In genomic region chr6:43274127-43274915, GRCh38 we compare ENCODE assay signal across 14 cellular contexts. TPM values are rescaled to one million over a fixed set of nuclear protein-coding genes. Genes with fewer than 3 reads are reported as not detected.
DNase-seq lines count a peak whose midpoint lies in the region; ATAC-seq and TF ChIP-seq lines count a peak whose summit lies in the region.
"Had no signal": no experiment of that assay in that cellular context is flagged by ENCODE, and none has a peak within 500 bp of the region (broad histone marks: within the 10 kb centered on the region; RNA-seq: fewer than 3 reads in every experiment).

No MANE protein-coding gene starts in this region.

- H3K4me1 ChIP-seq in mesodermal cell (ENCODE audit: control insufficient read depth, insufficient read depth, low read length, poor library complexity, severe bottlenecking) (peaks cover 30% of the 10 kb centered on the region), psoas muscle (peaks cover 4% of the 10 kb centered on the region)
- H3K4me1 ChIP-seq: foreskin keratinocyte had no signal

- H3K4me3 ChIP-seq in mesodermal cell (ENCODE audit: extremely low read depth, insufficient read depth, low read length, poor library complexity, severe bottlenecking) = peak overlapping the region; percentile 30
- H3K4me3 ChIP-seq in psoas muscle = no peak overlapping the region
- H3K4me3 ChIP-seq: SJSA1 had no signal

- H3K27me3 ChIP-seq in psoas muscle (ENCODE audit: insufficient read depth in 3 of 3, low read length in 2 of 3) = peaks cover 0 to 45% (median 19%) of the 10 kb centered on the region in 3 donors

- DNase-seq in activated naive CD8-positive, alpha-beta T cell treated with anti-CD3 and anti-CD28 coated beads for 36 hours = no peak
- no peak for DNase-seq in activated naive CD8-positive, alpha-beta T cell treated with anti-CD3 and anti-CD28 coated beads, Interleukin-2, amount 50 U/mL, for 24 hours
- DNase-seq in type B pancreatic cell (ENCODE audit: extremely low spot score, unreplicated experiment) = no peak
- no peak for DNase-seq in psoas muscle
- DNase-seq in activated CD4-positive, CD25-positive, alpha-beta regulatory T cell (lab: John Stamatoyannopoulos, UW) = no peak
- DNase-seq: BE2C, foreskin keratinocyte, GDM1, NCI-H2081 treated with DMSO at 0.1 percent for 48 hours had no signal

- ATAC-seq in activated naive CD8-positive, alpha-beta T cell treated with anti-CD3 and anti-CD28 coated beads, Interleukin-2, amount 50 U/mL, for 24 hours = no peak
- no peak for ATAC-seq in psoas muscle
- no peak for ATAC-seq in HG03342 (IDR thresholded peaks at IDR 0.05; ENCODE audit: unreplicated experiment)
- ATAC-seq: foreskin keratinocyte had no signal

- no peaks in the 10 kb centered on the region for H3K9me3 Mint-ChIP-seq in activated naive CD8-positive, alpha-beta T cell (ENCODE audit: low read depth)
- H3K9me3 Mint-ChIP-seq in activated naive CD8-positive, alpha-beta T cell treated with anti-CD3 and anti-CD28 coated beads for 36 hours = no peaks in the 10 kb centered on the region
- H3K9me3 Mint-ChIP-seq in activated naive CD8-positive, alpha-beta T cell treated with anti-CD3 and anti-CD28 coated beads, Interleukin-2, amount 50 U/mL, for 24 hours = no peaks in the 10 kb centered on the region
- H3K9me3 Mint-ChIP-seq in type B pancreatic cell = no peaks in the 10 kb centered on the region

- 74 to 83% methylated on average over 6 of the region's 10 CpGs for WGBS in mesodermal cell (ENCODE audit: insufficient coverage in 2 of 2), 2 experiments
- 71 to 75% (median 74%) methylated on average over 8 to 10 of the region's 10 CpGs for WGBS in psoas muscle, 3 donors

- peak overlapping the region; percentile 75 for H3K4me3 Mint-ChIP-seq in activated naive CD8-positive, alpha-beta T cell
- H3K4me3 Mint-ChIP-seq in activated naive CD8-positive, alpha-beta T cell treated with anti-CD3 and anti-CD28 coated beads for 36 hours = no peak overlapping the region
- peak overlapping the region; percentile 46 for H3K4me3 Mint-ChIP-seq in activated naive CD8-positive, alpha-beta T cell treated with anti-CD3 and anti-CD28 coated beads, Interleukin-2, amount 50 U/mL, for 24 hours
- H3K4me3 Mint-ChIP-seq in type B pancreatic cell = peak overlapping the region; percentile 58

- peaks cover 3% of the 10 kb centered on the region for H3K27me3 Mint-ChIP-seq in activated naive CD8-positive, alpha-beta T cell
- peaks cover 52% of the 10 kb centered on the region for H3K27me3 Mint-ChIP-seq in activated naive CD8-positive, alpha-beta T cell treated with anti-CD3 and anti-CD28 coated beads for 36 hours
- peaks cover 32% of the 10 kb centered on the region for H3K27me3 Mint-ChIP-seq in activated naive CD8-positive, alpha-beta T cell treated with anti-CD3 and anti-CD28 coated beads, Interleukin-2, amount 50 U/mL, for 24 hours
- peaks cover 67% of the 10 kb centered on the region for H3K27me3 Mint-ChIP-seq in type B pancreatic cell

- intact Hi-C loops in psoas muscle (cut with DNase I) = no loop called here

- TF ChIP-seq CTCF in type B pancreatic cell (conservative IDR thresholded peaks at IDR 0.05) (no peak), psoas muscle (IDR thresholded peaks at IDR 0.05) (no peak)

- H3K27ac ChIP-seq in mesodermal cell (ENCODE audit: low read depth, low read length, severe bottlenecking) (no peak overlapping the region), psoas muscle (no peak overlapping the region)
- H3K27ac ChIP-seq: foreskin keratinocyte, SJSA1 had no signal

- no peaks in the 10 kb centered on the region for H3K9me3 ChIP-seq in mesodermal cell (ENCODE audit: control insufficient read depth, low read length)
- H3K9me3 ChIP-seq in psoas muscle = no peaks in the 10 kb centered on the region
- H3K9me3 ChIP-seq: BE2C, SJSA1 had no signal

- H3K4me1 Mint-ChIP-seq in activated naive CD8-positive, alpha-beta T cell (ENCODE audit: low read depth) = peaks cover 12% of the 10 kb centered on the region
- peaks cover 11% of the 10 kb centered on the region for H3K4me1 Mint-ChIP-seq in activated naive CD8-positive, alpha-beta T cell treated with anti-CD3 and anti-CD28 coated beads for 36 hours
- peaks cover 7% of the 10 kb centered on the region for H3K4me1 Mint-ChIP-seq in activated naive CD8-positive, alpha-beta T cell treated with anti-CD3 and anti-CD28 coated beads, Interleukin-2, amount 50 U/mL, for 24 hours
- peaks cover 30% of the 10 kb centered on the region for H3K4me1 Mint-ChIP-seq in type B pancreatic cell (ENCODE audit: unreplicated experiment)

- H3K27ac Mint-ChIP-seq in activated naive CD8-positive, alpha-beta T cell = no peak overlapping the region
- no peak overlapping the region for H3K27ac Mint-ChIP-seq in activated naive CD8-positive, alpha-beta T cell treated with anti-CD3 and anti-CD28 coated beads for 36 hours
- H3K27ac Mint-ChIP-seq in activated naive CD8-positive, alpha-beta T cell treated with anti-CD3 and anti-CD28 coated beads, Interleukin-2, amount 50 U/mL, for 24 hours = no peak overlapping the region
- no peak overlapping the region for H3K27ac Mint-ChIP-seq in type B pancreatic cell

- H3K36me3 ChIP-seq in mesodermal cell (ENCODE audit: control insufficient read depth, insufficient read depth, low read length) (no peaks in the 10 kb centered on the region), psoas muscle (ENCODE audit: insufficient read depth in 1 of 2, low read depth in 1 of 2) (no peaks in the 10 kb centered on the region)
- H3K36me3 ChIP-seq: BE2C, SJSA1 had no signal

- no peaks in the 10 kb centered on the region for H3K36me3 Mint-ChIP-seq in activated naive CD8-positive, alpha-beta T cell
- no peaks in the 10 kb centered on the region for H3K36me3 Mint-ChIP-seq in activated naive CD8-positive, alpha-beta T cell treated with anti-CD3 and anti-CD28 coated beads for 36 hours
- no peaks in the 10 kb centered on the region for H3K36me3 Mint-ChIP-seq in activated naive CD8-positive, alpha-beta T cell treated with anti-CD3 and anti-CD28 coated beads, Interleukin-2, amount 50 U/mL, for 24 hours (ENCODE audit: low read depth)
- no peaks in the 10 kb centered on the region for H3K36me3 Mint-ChIP-seq in type B pancreatic cell

RNA-seq across cellular contexts. Expression of gene SLC22A7, which starts 23.7 kb away (rescaled TPM):
- total RNA-seq in activated naive CD8-positive, alpha-beta T cell treated with anti-CD3 and anti-CD28 coated beads for 36 hours = not detected
- polyA plus RNA-seq in mesodermal cell (2013, experiment 1 of 2) = not detected
- polyA plus RNA-seq in mesodermal cell (2013, experiment 2 of 2) = not detected
- total RNA-seq in type B pancreatic cell (ENCODE audit: low replicate concordance) (0.12 TPM in 1 of 2 replicates, not detected in the other), psoas muscle (not detected)
- not detected for polyA plus RNA-seq in psoas muscle
- total RNA-seq: foreskin keratinocyte, omental fat pad, SJSA1 had no signal
- polyA plus RNA-seq: foreskin keratinocyte had no signal

RNA-seq across cellular contexts. Expression of gene TTBK1, which starts 31.0 kb away (rescaled TPM):
- total RNA-seq in activated naive CD8-positive, alpha-beta T cell treated with anti-CD3 and anti-CD28 coated beads for 36 hours = under 1 TPM; 0.12 to 0.14 TPM
- polyA plus RNA-seq in mesodermal cell (2013, experiment 1 of 2) = 0.18 TPM
- 0.20 TPM for polyA plus RNA-seq in mesodermal cell (2013, experiment 2 of 2)
- total RNA-seq in type B pancreatic cell (ENCODE audit: low replicate concordance) (0.93 and 1.7 TPM in 2 replicates), psoas muscle (not detected)
- under 1 TPM in 2 of 3 donors, not detected in 1; 0.01 to 0.03 TPM for polyA plus RNA-seq in psoas muscle
- total RNA-seq: omental fat pad, SJSA1 had no signal

RNA-seq across cellular contexts. Expression of gene CRIP3, which starts 34.3 kb away (rescaled TPM):
- total RNA-seq in activated naive CD8-positive, alpha-beta T cell treated with anti-CD3 and anti-CD28 coated beads for 36 hours = 1 to 10 TPM; 1.4 to 1.5 TPM
- 1.8 TPM for polyA plus RNA-seq in mesodermal cell (2013, experiment 1 of 2)
- polyA plus RNA-seq in mesodermal cell (2013, experiment 2 of 2) = 0.71 TPM
- total RNA-seq in type B pancreatic cell (ENCODE audit: low replicate concordance) (1.1 and 2.9 TPM in 2 replicates), psoas muscle (under 1 TPM in 1 of 4 donors, not detected in 3; 0.47 TPM)
- polyA plus RNA-seq in psoas muscle = under 1 TPM; 0.05 to 0.15 (median 0.09) TPM
- total RNA-seq: SJSA1 had no signal

RNA-seq across cellular contexts. Expression of gene DNPH1, which starts 45.0 kb away (rescaled TPM):
- total RNA-seq in activated naive CD8-positive, alpha-beta T cell treated with anti-CD3 and anti-CD28 coated beads for 36 hours = 10 to 100 TPM; 55.8 to 56.1 TPM
- polyA plus RNA-seq in mesodermal cell (2013, experiment 1 of 2) = 46.1 TPM
- polyA plus RNA-seq in mesodermal cell (2013, experiment 2 of 2) = 38.3 TPM
- 47.8 and 52.3 TPM in 2 replicates for total RNA-seq in type B pancreatic cell (ENCODE audit: low replicate concordance)
- total RNA-seq in psoas muscle = 10 to 100 TPM; 20.7 to 61.9 (median 37.2) TPM
- 10 to 100 TPM; 52.5 to 83.6 (median 55.9) TPM for polyA plus RNA-seq in psoas muscle
